ENCODE assay signal across 12 cellular contexts in the genomic region with DNA sequence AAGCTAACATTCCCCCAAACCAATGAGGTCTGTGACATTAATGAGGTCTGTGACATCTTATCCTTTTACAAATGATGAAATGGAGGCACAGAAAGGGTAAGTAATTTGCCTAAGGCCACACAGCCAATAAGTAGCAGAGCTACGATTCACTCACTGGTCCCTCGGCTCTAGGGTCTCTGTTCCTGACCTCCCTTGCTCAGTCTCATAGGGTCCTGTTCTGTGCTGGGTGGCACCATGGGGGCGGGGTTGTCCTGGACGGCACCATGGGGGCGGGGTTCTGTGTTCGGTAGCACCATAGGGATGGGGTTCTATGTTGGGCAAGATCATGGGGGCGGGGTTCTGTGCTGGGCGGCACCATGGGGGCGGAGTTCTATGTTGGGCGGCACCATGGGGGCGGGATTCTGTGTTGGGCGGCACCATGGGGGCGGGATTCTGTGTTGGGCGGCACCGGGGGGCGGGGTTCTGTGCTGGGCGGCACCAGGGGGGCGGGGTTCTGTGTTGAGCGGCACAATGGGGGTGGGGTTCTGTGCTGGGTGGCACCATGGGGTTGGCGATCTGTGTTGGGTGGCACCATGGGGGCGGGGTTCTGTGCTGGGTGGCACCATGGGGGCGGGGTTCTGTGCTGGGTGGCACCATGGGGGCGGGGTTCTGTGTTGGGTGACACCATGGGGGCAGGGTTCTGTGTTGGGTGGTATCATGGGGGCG. TPM values are rescaled to one million over a fixed set of nuclear protein-coding genes. Genes with fewer than 3 reads are reported as not detected.
DNase-seq lines count a peak whose midpoint lies in the region; ATAC-seq lines count a peak whose summit lies in the region.
"Had no signal": no experiment of that assay in that cellular context is flagged by ENCODE, and none has a peak within 500 bp of the region (broad histone marks: within the 10 kb centered on the region; RNA-seq: fewer than 3 reads in every experiment).

No MANE protein-coding gene starts in this region.

- no peak overlapping the region for H3K27ac Mint-ChIP-seq in activated naive CD4-positive, alpha-beta T cell treated with anti-CD3 and anti-CD28 coated beads, Interleukin-2, amount 10 ng/mL, durations not matched to agents 7 days and 5 days
- H3K27ac Mint-ChIP-seq in central memory CD8-positive, alpha-beta T cell (ENCODE audit: low read depth): peak overlapping the region; percentile 68
- H3K27ac Mint-ChIP-seq in stimulated activated memory B cell treated with anti-CD40 and anti-IgM and Interleukin-4, amounts not matched to agents 10 μg/mL and 1 μg/mL and 100 μg/mL, for 72 hours: no peak overlapping the region
- H3K27ac Mint-ChIP-seq: activated B cell treated with CpG ODN at 0.5 μM for 24 hours; stimulated activated naive B cell treated with anti-CD40 and anti-IgM and Interleukin-4, amounts not matched to agents 10 μg/mL and 1 μg/mL and 100 μg/mL, for 72 hours had no signal

- no peak overlapping the region for H3K4me3 Mint-ChIP-seq in activated naive CD4-positive, alpha-beta T cell treated with anti-CD3 and anti-CD28 coated beads, Interleukin-2, amount 10 ng/mL, durations not matched to agents 7 days and 5 days
- no peak overlapping the region for H3K4me3 Mint-ChIP-seq in central memory CD8-positive, alpha-beta T cell
- H3K4me3 Mint-ChIP-seq in stimulated activated memory B cell treated with anti-CD40 and anti-IgM and Interleukin-4, amounts not matched to agents 10 μg/mL and 1 μg/mL and 100 μg/mL, for 72 hours: no peak overlapping the region
- H3K4me3 Mint-ChIP-seq: activated B cell treated with CpG ODN at 0.5 μM for 24 hours; stimulated activated naive B cell treated with anti-CD40 and anti-IgM and Interleukin-4, amounts not matched to agents 10 μg/mL and 1 μg/mL and 100 μg/mL, for 72 hours had no signal

- ATAC-seq in central memory CD8-positive, alpha-beta T cell (replicated peaks; ENCODE audit: extremely low read depth, poor library complexity, severe bottlenecking): no peak
- peak; percentile 51 for ATAC-seq in stimulated activated memory B cell treated with anti-CD40 and anti-IgM and Interleukin-4, amounts not matched to agents 10 μg/mL and 1 μg/mL and 100 μg/mL, for 72 hours
- ATAC-seq: stimulated activated naive B cell treated with anti-CD40 and anti-IgM and Interleukin-4, amounts not matched to agents 10 μg/mL and 1 μg/mL and 100 μg/mL, for 72 hours had no signal

- peaks cover 17% of the 10 kb centered on the region for H3K4me1 Mint-ChIP-seq in activated naive CD4-positive, alpha-beta T cell treated with anti-CD3 and anti-CD28 coated beads, Interleukin-2, amount 10 ng/mL, durations not matched to agents 7 days and 5 days
- peaks cover 28% of the 10 kb centered on the region for H3K4me1 Mint-ChIP-seq in central memory CD8-positive, alpha-beta T cell
- peaks cover 18% of the 10 kb centered on the region for H3K4me1 Mint-ChIP-seq in stimulated activated memory B cell treated with anti-CD40 and anti-IgM and Interleukin-4, amounts not matched to agents 10 μg/mL and 1 μg/mL and 100 μg/mL, for 72 hours

- H3K36me3 Mint-ChIP-seq in activated naive CD4-positive, alpha-beta T cell treated with anti-CD3 and anti-CD28 coated beads, Interleukin-2, amount 10 ng/mL, durations not matched to agents 7 days and 5 days: peaks cover 23% of the 10 kb centered on the region
- peaks cover 30% of the 10 kb centered on the region for H3K36me3 Mint-ChIP-seq in central memory CD8-positive, alpha-beta T cell (ENCODE audit: insufficient read depth)
- H3K36me3 Mint-ChIP-seq in stimulated activated memory B cell treated with anti-CD40 and anti-IgM and Interleukin-4, amounts not matched to agents 10 μg/mL and 1 μg/mL and 100 μg/mL, for 72 hours: peaks cover 36% of the 10 kb centered on the region

- peaks cover 14% of the 10 kb centered on the region; the same call in 1 of the 2 replicates for H3K36me3 ChIP-seq in SJCRH30

- H3K9me3 Mint-ChIP-seq in activated naive CD4-positive, alpha-beta T cell treated with anti-CD3 and anti-CD28 coated beads, Interleukin-2, amount 10 ng/mL, durations not matched to agents 7 days and 5 days: no peaks in the 10 kb centered on the region
- H3K9me3 Mint-ChIP-seq in central memory CD8-positive, alpha-beta T cell: no peaks in the 10 kb centered on the region
- H3K9me3 Mint-ChIP-seq in stimulated activated memory B cell treated with anti-CD40 and anti-IgM and Interleukin-4, amounts not matched to agents 10 μg/mL and 1 μg/mL and 100 μg/mL, for 72 hours: no peaks in the 10 kb centered on the region
- H3K9me3 Mint-ChIP-seq: activated B cell treated with CpG ODN at 0.5 μM for 24 hours; stimulated activated naive B cell treated with anti-CD40 and anti-IgM and Interleukin-4, amounts not matched to agents 10 μg/mL and 1 μg/mL and 100 μg/mL, for 72 hours had no signal

- H3K9me3 ChIP-seq in SJCRH30 (replicated peaks): no peaks in the 10 kb centered on the region

- H3K27me3 Mint-ChIP-seq in activated naive CD4-positive, alpha-beta T cell treated with anti-CD3 and anti-CD28 coated beads, Interleukin-2, amount 10 ng/mL, durations not matched to agents 7 days and 5 days: no peaks in the 10 kb centered on the region
- no peaks in the 10 kb centered on the region for H3K27me3 Mint-ChIP-seq in central memory CD8-positive, alpha-beta T cell
- no peaks in the 10 kb centered on the region for H3K27me3 Mint-ChIP-seq in stimulated activated memory B cell treated with anti-CD40 and anti-IgM and Interleukin-4, amounts not matched to agents 10 μg/mL and 1 μg/mL and 100 μg/mL, for 72 hours
- H3K27me3 Mint-ChIP-seq: activated B cell treated with CpG ODN at 0.5 μM for 24 hours; stimulated activated naive B cell treated with anti-CD40 and anti-IgM and Interleukin-4, amounts not matched to agents 10 μg/mL and 1 μg/mL and 100 μg/mL, for 72 hours had no signal

- no peaks in the 10 kb centered on the region for H3K4me1 ChIP-seq in SJCRH30

- H3K27ac ChIP-seq in SJCRH30: no peak overlapping the region

- H3K4me3 ChIP-seq in SJCRH30: no peak overlapping the region

- DNase-seq in activated naive CD4-positive, alpha-beta T cell treated with anti-CD3 and anti-CD28 coated beads, Interleukin-2, amount 10 ng/mL, durations not matched to agents 7 days and 5 days: peak; percentile 25
- DNase-seq in activated naive CD4-positive, alpha-beta T cell (lab: John Stamatoyannopoulos, UW): no peak
- DNase-seq in SJCRH30 (peak; percentile 22 to 31), DMS114 treated with DMSO at 0.1 percent for 48 hours (lab: John Stamatoyannopoulos, UW; ENCODE audit: unreplicated experiment) (no peak), occipital lobe (lab: John Stamatoyannopoulos, UW) (no peak), NCI-H2227 treated with DMSO at 0.1 percent for 48 hours (lab: John Stamatoyannopoulos, UW) (no peak)
- DNase-seq in central memory CD8-positive, alpha-beta T cell (ENCODE audit: low spot score in 2 of 2): no peak
- DNase-seq: activated B cell treated with CpG ODN at 0.5 μM for 24 hours; hypothalamus; NCI-H1694; stimulated activated naive B cell treated with anti-CD40 and anti-IgM and Interleukin-4, amounts not matched to agents 10 μg/mL and 1 μg/mL and 100 μg/mL, for 72 hours had no signal

- CTCF ChIA-PET in activated naive CD4-positive, alpha-beta T cell treated with anti-CD3 and anti-CD28 coated beads, Interleukin-2, amount 10 ng/mL, durations not matched to agents 7 days and 5 days (lab: Charles Lee): no interaction called here

- no peaks in the 10 kb centered on the region for H3K27me3 ChIP-seq in SJCRH30

RNA-seq across cellular contexts. Expression of a gene that starts 55.6 kb away (rescaled TPM):
- total RNA-seq in SJCRH30 (2014; rRNA removed; shearing (Covaris generic)): 50.5 and 52.4 TPM in 2 replicates
- 129 TPM for total RNA-seq in occipital lobe

Comparison
In these comparisons a context has a peak if more than half of its experiments do, and no peak if none do; other contexts are left out.
1. DNase-seq: peak in activated naive CD4-positive, alpha-beta T cell treated with anti-CD3 and anti-CD28 coated beads, Interleukin-2, amount 10 ng/mL, durations not matched to agents 7 days and 5 days (single experiment) and SJCRH30 (2 of 2); none in activated naive CD4-positive, alpha-beta T cell (0 of 4), central memory CD8-positive, alpha-beta T cell (0 of 2), DMS114 treated with DMSO at 0.1 percent for 48 hours (single experiment), occipital lobe (single experiment) and NCI-H2227 treated with DMSO at 0.1 percent for 48 hours (single experiment).